Comparison of ENCODE assay signal across 19 cellular contexts in the genomic region with DNA sequence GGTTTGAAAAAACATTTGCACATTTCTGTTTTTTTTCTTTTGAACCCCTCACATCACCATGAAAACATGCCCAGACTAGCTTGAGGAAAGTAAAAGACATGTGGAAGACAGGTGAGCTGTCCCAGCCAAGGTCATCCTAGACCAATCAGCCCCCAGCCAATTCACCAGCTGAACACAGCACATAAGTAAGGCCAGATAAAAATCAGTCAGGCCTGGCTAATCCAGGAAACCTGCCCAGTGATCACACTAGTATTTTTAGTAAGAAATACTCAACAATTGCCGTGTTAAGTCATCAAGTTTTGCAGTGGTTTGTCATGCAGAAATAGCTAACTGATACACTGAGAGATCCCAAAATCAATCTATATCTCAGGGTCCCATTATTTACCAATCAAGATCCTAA. TPM values are rescaled to one million over a fixed set of nuclear protein-coding genes. Genes with fewer than 3 reads are reported as not detected.
DNase-seq lines count a peak whose midpoint lies in the region; ATAC-seq, FAIRE-seq and TF ChIP-seq lines count a peak whose summit lies in the region.
"Had no signal": no experiment of that assay in that cellular context is flagged by ENCODE, and none has a peak within 500 bp of the region (broad histone marks: within the 10 kb centered on the region; RNA-seq: fewer than 3 reads in every experiment).

No MANE protein-coding gene starts in this region.

- no peak for FAIRE-seq in bronchial epithelial cell (lab: Jason Lieb, UNC)
- FAIRE-seq: A204.1 had no signal

- H3K14ac ChIP-seq in mesenchymal stem cell (ENCODE audit: low read length in 2 of 2) = no peak overlapping the region

- H4K8ac ChIP-seq in mesenchymal stem cell (ENCODE audit: low read length) = no peak overlapping the region

- H3K79me2 ChIP-seq in parathyroid adenoma = no peaks in the 10 kb centered on the region

- no peak overlapping the region for H2BK120ac ChIP-seq in mesenchymal stem cell (ENCODE audit: low read depth, low read length)

- H3K4me1 ChIP-seq in parathyroid adenoma = no peaks in the 10 kb centered on the region
- no peaks in the 10 kb centered on the region for H3K4me1 ChIP-seq in mesenchymal stem cell (ENCODE audit: control insufficient read depth, insufficient read depth, low read depth, low read length)
- H3K4me1 ChIP-seq: BE2C had no signal

- 35% methylated on average over 1 of the region's 1 CpG for WGBS in mesenchymal stem cell

- no peak overlapping the region for H3K27ac ChIP-seq in parathyroid adenoma
- H3K27ac ChIP-seq in mesenchymal stem cell (ENCODE audit: low read length, poor library complexity, severe bottlenecking) = no peak overlapping the region
- H3K27ac ChIP-seq: C4-2B had no signal

- DNase-seq in bronchial epithelial cell (ENCODE audit: low read depth) (peak; percentile 18), DMS79 treated with DMSO at 0.1 percent for 48 hours (lab: John Stamatoyannopoulos, UW) (no peak), NCI-H1105 (lab: John Stamatoyannopoulos, UW) (no peak), mesenchymal stem cell (no peak)
- DNase-seq: BE2C; CD4-positive, alpha-beta memory T cell; DND-41; GDM1; GOT3; H9; IMR-90; KBM-7 had no signal

- H2AFZ ChIP-seq in parathyroid adenoma = no peak overlapping the region
- H2AFZ ChIP-seq in mesenchymal stem cell (ENCODE audit: low read depth, low read length) = no peak overlapping the region

- H3K27me3 ChIP-seq in bronchial epithelial cell (ENCODE audit: control insufficient read depth, insufficient read depth, low read length) (no peaks in the 10 kb centered on the region), parathyroid adenoma (ENCODE audit: control insufficient read depth, insufficient read depth, low read length) (no peaks in the 10 kb centered on the region), mesenchymal stem cell (ENCODE audit: control insufficient read depth in 1 of 2, insufficient read depth in 1 of 2, low read length in 2 of 2) (no peaks in the 10 kb centered on the region)
- H3K27me3 ChIP-seq: BE2C had no signal

- no peak overlapping the region for H2AK5ac ChIP-seq in mesenchymal stem cell (ENCODE audit: low read length, severe bottlenecking)

- no peaks in the 10 kb centered on the region for H3K36me3 ChIP-seq in bronchial epithelial cell (ENCODE audit: control insufficient read depth, insufficient read depth, low read length)
- no peaks in the 10 kb centered on the region for H3K36me3 ChIP-seq in parathyroid adenoma (ENCODE audit: control insufficient read depth, insufficient read depth, low read length)
- no peaks in the 10 kb centered on the region for H3K36me3 ChIP-seq in mesenchymal stem cell (ENCODE audit: control insufficient read depth in 1 of 2, insufficient read depth in 2 of 2, low read depth in 1 of 2, low read length in 2 of 2)
- H3K36me3 ChIP-seq: BE2C had no signal

- H3K9ac ChIP-seq in parathyroid adenoma = no peak overlapping the region
- no peak overlapping the region for H3K9ac ChIP-seq in mesenchymal stem cell (ENCODE audit: low read length)

- no peak overlapping the region for H3K4me3 ChIP-seq in bronchial epithelial cell (ENCODE audit: low read depth, low read length)
- H3K4me3 ChIP-seq in parathyroid adenoma (ENCODE audit: low read depth, low read length) = no peak overlapping the region
- no peak overlapping the region for H3K4me3 ChIP-seq in mesenchymal stem cell (ENCODE audit: insufficient read depth in 1 of 2, low read depth in 1 of 2, low read length in 2 of 2)

- H2BK15ac ChIP-seq in mesenchymal stem cell (ENCODE audit: low read depth, poor library complexity, severe bottlenecking) = no peak overlapping the region

- no peak overlapping the region for H2BK5ac ChIP-seq in mesenchymal stem cell (ENCODE audit: low read depth, low read length, poor library complexity, severe bottlenecking)

- H3K9me3 ChIP-seq in parathyroid adenoma (ENCODE audit: control insufficient read depth, low read length) (no peaks in the 10 kb centered on the region), mesenchymal stem cell (ENCODE audit: control insufficient read depth, low read length) (no peaks in the 10 kb centered on the region)
- H3K9me3 ChIP-seq: BE2C had no signal

- no peak overlapping the region for H2BK12ac ChIP-seq in mesenchymal stem cell (ENCODE audit: low read length in 2 of 2)

- ATAC-seq in GM19351 (IDR thresholded peaks at IDR 0.05; ENCODE audit: unreplicated experiment) (peak; percentile 43), HG03571 (IDR thresholded peaks at IDR 0.05; ENCODE audit: unreplicated experiment) (peak; percentile 46), HG03025 (IDR thresholded peaks at IDR 0.05; ENCODE audit: low FRiP score, unreplicated experiment) (no peak)

- no peak overlapping the region for H3K23ac ChIP-seq in mesenchymal stem cell (ENCODE audit: low read length in 2 of 2)

- H4K91ac ChIP-seq in mesenchymal stem cell (ENCODE audit: low read length) = no peak overlapping the region

- TF ChIP-seq CTCF in bronchial epithelial cell (IDR thresholded peaks at IDR 0.05; ENCODE audit: insufficient read depth, low read length, severe bottlenecking) (no peak), parathyroid adenoma (IDR thresholded peaks at IDR 0.05) (no peak)

- no peak overlapping the region for H3K18ac ChIP-seq in mesenchymal stem cell (ENCODE audit: low read depth in 1 of 2, low read length in 2 of 2)

- no peaks in the 10 kb centered on the region for H3K79me1 ChIP-seq in mesenchymal stem cell (replicated peaks; ENCODE audit: low read length, poor library complexity, severe bottlenecking)

- H3K4me2 ChIP-seq in parathyroid adenoma (ENCODE audit: low read length) = peak overlapping the region; percentile 22
- H3K4me2 ChIP-seq in mesenchymal stem cell (ENCODE audit: low read length, poor library complexity, severe bottlenecking) = no peak overlapping the region

- H3K4ac ChIP-seq in mesenchymal stem cell (ENCODE audit: low read depth in 1 of 2, low read length in 2 of 2) = no peak overlapping the region

RNA-seq across cellular contexts. Expression of a gene that starts 4.4 kb away (rescaled TPM):
- total RNA-seq in bronchial epithelial cell = not detected in 2 replicates
- not detected for polyA plus RNA-seq in mesenchymal stem cell (2013, experiment 1 of 2)
- polyA plus RNA-seq in mesenchymal stem cell (2013, experiment 2 of 2) = not detected
- total RNA-seq: CD4-positive, alpha-beta memory T cell; H9; HT-29; IMR-90 had no signal
- polyA plus RNA-seq: CD4-positive, alpha-beta memory T cell; IMR-90 had no signal

RNA-seq across cellular contexts. Expression of a gene that starts 21.4 kb away (rescaled TPM):
- not detected in 2 replicates for total RNA-seq in bronchial epithelial cell
- not detected for polyA plus RNA-seq in mesenchymal stem cell (2013, experiment 1 of 2)
- polyA plus RNA-seq in mesenchymal stem cell (2013, experiment 2 of 2) = not detected
- total RNA-seq: CD4-positive, alpha-beta memory T cell; HT-29; IMR-90 had no signal
- polyA plus RNA-seq: CD4-positive, alpha-beta memory T cell; IMR-90 had no signal

RNA-seq across cellular contexts. Expression of a gene that starts 26.7 kb away (rescaled TPM):
- not detected in 2 replicates for total RNA-seq in bronchial epithelial cell
- polyA plus RNA-seq in mesenchymal stem cell (2013, experiment 1 of 2) = not detected
- not detected for polyA plus RNA-seq in mesenchymal stem cell (2013, experiment 2 of 2)
- total RNA-seq: CD4-positive, alpha-beta memory T cell; H9; HT-29; IMR-90 had no signal
- polyA plus RNA-seq: CD4-positive, alpha-beta memory T cell; IMR-90 had no signal

RNA-seq across cellular contexts. Expression of a gene that starts 41.6 kb away (rescaled TPM):
- total RNA-seq in bronchial epithelial cell = not detected in 2 replicates
- not detected for polyA plus RNA-seq in mesenchymal stem cell (2013, experiment 1 of 2)
- not detected for polyA plus RNA-seq in mesenchymal stem cell (2013, experiment 2 of 2)
- total RNA-seq: CD4-positive, alpha-beta memory T cell; H9; HT-29; IMR-90 had no signal
- polyA plus RNA-seq: CD4-positive, alpha-beta memory T cell; IMR-90 had no signal
